Comparison of ENCODE assay signal across 1 cellular context in the genomic region with DNA sequence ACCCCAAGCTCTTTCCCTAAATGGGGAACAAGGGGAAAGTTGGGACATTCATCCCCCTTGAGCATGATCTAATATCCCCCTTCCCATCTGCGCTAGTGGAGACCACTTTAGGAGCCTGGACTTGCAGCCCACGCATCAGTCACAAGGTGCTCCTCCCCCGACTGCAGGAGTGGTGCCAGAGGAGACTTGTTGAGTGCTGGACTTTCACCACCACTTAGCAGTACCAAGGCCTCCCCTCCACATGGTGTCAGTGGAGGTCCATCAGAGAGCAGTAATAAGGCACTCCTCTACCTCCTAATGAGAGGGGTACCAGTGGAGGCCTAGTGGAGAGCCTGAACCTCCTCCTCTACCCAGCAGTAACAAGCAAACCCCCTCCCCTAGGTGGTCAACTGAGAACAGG.
TF ChIP-seq lines count a peak whose summit lies in the region.

No MANE protein-coding gene starts in this region.

TF ChIP-seq in HepG2, 621 proteins besides CTCF, POLR2A, EP300 and RAD21 (continues in another document):
- TF ChIP-seq YEATS2 (CRISPR knock-in tag; IDR thresholded peaks at IDR 0.05; ENCODE audit: borderline replicate concordance), result no peak
- TF ChIP-seq XRCC5 (optimal IDR thresholded peaks at IDR 0.05; ENCODE audit: low read length), result peak; percentile 40
- no peak for TF ChIP-seq CBFB (CRISPR knock-in tag; IDR thresholded peaks at IDR 0.05)
- no peak for TF ChIP-seq ZNF296 (CRISPR knock-in tag; conservative IDR thresholded peaks at IDR 0.05)
- no peak for TF ChIP-seq ZHX2 (IDR thresholded peaks at IDR 0.05; ENCODE audit: low read depth)
- no peak for TF ChIP-seq ZHX2 (CRISPR knock-in tag; IDR thresholded peaks at IDR 0.05; ENCODE audit: borderline replicate concordance)
- TF ChIP-seq, protein P1, sequence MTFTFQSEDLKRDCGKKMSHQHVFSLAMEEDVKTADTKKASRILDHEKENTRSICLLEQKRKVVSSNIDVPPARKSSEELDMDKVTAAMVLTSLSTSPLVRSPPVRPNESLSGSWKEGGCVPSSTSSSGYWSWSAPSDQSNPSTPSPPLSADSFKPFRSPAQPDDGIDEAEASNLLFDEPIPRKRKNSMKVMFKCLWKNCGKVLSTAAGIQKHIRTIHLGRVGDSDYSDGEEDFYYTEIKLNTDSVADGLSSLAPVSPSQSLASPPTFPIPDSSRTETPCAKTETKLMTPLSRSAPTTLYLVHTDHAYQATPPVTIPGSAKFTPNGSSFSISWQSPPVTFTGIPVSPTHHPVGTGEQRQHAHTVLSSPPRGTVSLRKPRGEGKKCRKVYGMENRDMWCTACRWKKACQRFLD (CRISPR knock-in tag; IDR thresholded peaks at IDR 0.05; ENCODE audit: borderline replicate concordance), result no peak
- no peak for TF ChIP-seq ASH2L (IDR thresholded peaks at IDR 0.05; ENCODE audit: insufficient read length, low read depth, low read length)
- no peak for TF ChIP-seq ZMYM3 (CRISPR knock-in tag; IDR thresholded peaks at IDR 0.05)
- TF ChIP-seq HES4 (CRISPR knock-in tag; IDR thresholded peaks at IDR 0.05; ENCODE audit: borderline replicate concordance), result no peak
- TF ChIP-seq, protein P2, sequence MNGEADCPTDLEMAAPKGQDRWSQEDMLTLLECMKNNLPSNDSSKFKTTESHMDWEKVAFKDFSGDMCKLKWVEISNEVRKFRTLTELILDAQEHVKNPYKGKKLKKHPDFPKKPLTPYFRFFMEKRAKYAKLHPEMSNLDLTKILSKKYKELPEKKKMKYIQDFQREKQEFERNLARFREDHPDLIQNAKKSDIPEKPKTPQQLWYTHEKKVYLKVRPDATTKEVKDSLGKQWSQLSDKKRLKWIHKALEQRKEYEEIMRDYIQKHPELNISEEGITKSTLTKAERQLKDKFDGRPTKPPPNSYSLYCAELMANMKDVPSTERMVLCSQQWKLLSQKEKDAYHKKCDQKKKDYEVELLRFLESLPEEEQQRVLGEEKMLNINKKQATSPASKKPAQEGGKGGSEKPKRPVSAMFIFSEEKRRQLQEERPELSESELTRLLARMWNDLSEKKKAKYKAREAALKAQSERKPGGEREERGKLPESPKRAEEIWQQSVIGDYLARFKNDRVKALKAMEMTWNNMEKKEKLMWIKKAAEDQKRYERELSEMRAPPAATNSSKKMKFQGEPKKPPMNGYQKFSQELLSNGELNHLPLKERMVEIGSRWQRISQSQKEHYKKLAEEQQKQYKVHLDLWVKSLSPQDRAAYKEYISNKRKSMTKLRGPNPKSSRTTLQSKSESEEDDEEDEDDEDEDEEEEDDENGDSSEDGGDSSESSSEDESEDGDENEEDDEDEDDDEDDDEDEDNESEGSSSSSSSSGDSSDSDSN (CRISPR knock-in tag; IDR thresholded peaks at IDR 0.05), result no peak
- TF ChIP-seq ZNF232 (CRISPR knock-in tag; IDR thresholded peaks at IDR 0.05; ENCODE audit: borderline replicate concordance), result no peak
- TF ChIP-seq ZSCAN25 (CRISPR knock-in tag; IDR thresholded peaks at IDR 0.05), result no peak
- TF ChIP-seq ZBTB46 (CRISPR knock-in tag; IDR thresholded peaks at IDR 0.05; ENCODE audit: borderline replicate concordance), result no peak
- no peak for TF ChIP-seq TSC22D2 (CRISPR knock-in tag; IDR thresholded peaks at IDR 0.05; ENCODE audit: borderline replicate concordance)
- no peak for TF ChIP-seq EED (CRISPR knock-in tag; IDR thresholded peaks at IDR 0.05)
- TF ChIP-seq KLF9 (CRISPR knock-in tag; IDR thresholded peaks at IDR 0.05; ENCODE audit: low read depth), result no peak
- TF ChIP-seq, protein P3, sequence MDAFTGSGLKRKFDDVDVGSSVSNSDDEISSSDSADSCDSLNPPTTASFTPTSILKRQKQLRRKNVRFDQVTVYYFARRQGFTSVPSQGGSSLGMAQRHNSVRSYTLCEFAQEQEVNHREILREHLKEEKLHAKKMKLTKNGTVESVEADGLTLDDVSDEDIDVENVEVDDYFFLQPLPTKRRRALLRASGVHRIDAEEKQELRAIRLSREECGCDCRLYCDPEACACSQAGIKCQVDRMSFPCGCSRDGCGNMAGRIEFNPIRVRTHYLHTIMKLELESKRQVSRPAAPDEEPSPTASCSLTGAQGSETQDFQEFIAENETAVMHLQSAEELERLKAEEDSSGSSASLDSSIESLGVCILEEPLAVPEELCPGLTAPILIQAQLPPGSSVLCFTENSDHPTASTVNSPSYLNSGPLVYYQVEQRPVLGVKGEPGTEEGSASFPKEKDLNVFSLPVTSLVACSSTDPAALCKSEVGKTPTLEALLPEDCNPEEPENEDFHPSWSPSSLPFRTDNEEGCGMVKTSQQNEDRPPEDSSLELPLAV (CRISPR knock-in tag; conservative IDR thresholded peaks at IDR 0.05; ENCODE audit: low read depth), result no peak
- no peak for TF ChIP-seq PHF8 (CRISPR knock-in tag; IDR thresholded peaks at IDR 0.05)
- TF ChIP-seq ETS1 (CRISPR knock-in tag; IDR thresholded peaks at IDR 0.05), result no peak
- TF ChIP-seq EEA1 (CRISPR knock-in tag; IDR thresholded peaks at IDR 0.05; ENCODE audit: borderline replicate concordance), result no peak
- TF ChIP-seq, protein P4, sequence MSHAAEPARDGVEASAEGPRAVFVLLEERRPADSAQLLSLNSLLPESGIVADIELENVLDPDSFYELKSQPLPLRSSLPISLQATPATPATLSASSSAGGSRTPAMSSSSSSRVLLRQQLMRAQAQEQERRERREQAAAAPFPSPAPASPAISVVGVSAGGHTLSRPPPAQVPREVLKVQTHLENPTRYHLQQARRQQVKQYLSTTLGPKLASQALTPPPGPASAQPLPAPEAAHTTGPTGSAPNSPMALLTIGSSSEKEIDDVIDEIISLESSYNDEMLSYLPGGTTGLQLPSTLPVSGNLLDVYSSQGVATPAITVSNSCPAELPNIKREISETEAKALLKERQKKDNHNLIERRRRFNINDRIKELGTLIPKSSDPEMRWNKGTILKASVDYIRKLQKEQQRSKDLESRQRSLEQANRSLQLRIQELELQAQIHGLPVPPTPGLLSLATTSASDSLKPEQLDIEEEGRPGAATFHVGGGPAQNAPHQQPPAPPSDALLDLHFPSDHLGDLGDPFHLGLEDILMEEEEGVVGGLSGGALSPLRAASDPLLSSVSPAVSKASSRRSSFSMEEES (CRISPR knock-in tag; IDR thresholded peaks at IDR 0.05), result peak; percentile 11; the same call in 1 of the 2 replicates
- TF ChIP-seq GATAD2A (CRISPR knock-in tag; IDR thresholded peaks at IDR 0.05), result peak; percentile 41; the same call in 1 of the 2 replicates
- no peak for TF ChIP-seq KDM5B (CRISPR knock-in tag; IDR thresholded peaks at IDR 0.05; ENCODE audit: borderline replicate concordance)
- TF ChIP-seq SAP130 (CRISPR knock-in tag; IDR thresholded peaks at IDR 0.05; ENCODE audit: low read depth), result peak; percentile 25; the same call in 1 of the 2 replicates
- no peak for TF ChIP-seq ZNF773 (CRISPR knock-in tag; IDR thresholded peaks at IDR 0.05; ENCODE audit: borderline replicate concordance)
- TF ChIP-seq ZSCAN21 (CRISPR knock-in tag; IDR thresholded peaks at IDR 0.05; ENCODE audit: borderline replicate concordance), result no peak
- peak; percentile 67; the same call in 1 of the 2 replicates for TF ChIP-seq ZBTB7B (CRISPR knock-in tag; IDR thresholded peaks at IDR 0.05)
- no peak for TF ChIP-seq ZNF383 (CRISPR knock-in tag; IDR thresholded peaks at IDR 0.05; ENCODE audit: borderline replicate concordance)
- no peak for TF ChIP-seq ZNF775 (CRISPR knock-in tag; IDR thresholded peaks at IDR 0.05; ENCODE audit: borderline replicate concordance)
- no peak for TF ChIP-seq NFYB (CRISPR knock-in tag; IDR thresholded peaks at IDR 0.05)
- TF ChIP-seq ZNF646 (CRISPR knock-in tag; IDR thresholded peaks at IDR 0.05), result no peak
- no peak for TF ChIP-seq MATR3 (CRISPR knock-in tag; IDR thresholded peaks at IDR 0.05)
